Comparison of ENCODE assay signal across 8 cellular contexts in the genomic region with DNA sequence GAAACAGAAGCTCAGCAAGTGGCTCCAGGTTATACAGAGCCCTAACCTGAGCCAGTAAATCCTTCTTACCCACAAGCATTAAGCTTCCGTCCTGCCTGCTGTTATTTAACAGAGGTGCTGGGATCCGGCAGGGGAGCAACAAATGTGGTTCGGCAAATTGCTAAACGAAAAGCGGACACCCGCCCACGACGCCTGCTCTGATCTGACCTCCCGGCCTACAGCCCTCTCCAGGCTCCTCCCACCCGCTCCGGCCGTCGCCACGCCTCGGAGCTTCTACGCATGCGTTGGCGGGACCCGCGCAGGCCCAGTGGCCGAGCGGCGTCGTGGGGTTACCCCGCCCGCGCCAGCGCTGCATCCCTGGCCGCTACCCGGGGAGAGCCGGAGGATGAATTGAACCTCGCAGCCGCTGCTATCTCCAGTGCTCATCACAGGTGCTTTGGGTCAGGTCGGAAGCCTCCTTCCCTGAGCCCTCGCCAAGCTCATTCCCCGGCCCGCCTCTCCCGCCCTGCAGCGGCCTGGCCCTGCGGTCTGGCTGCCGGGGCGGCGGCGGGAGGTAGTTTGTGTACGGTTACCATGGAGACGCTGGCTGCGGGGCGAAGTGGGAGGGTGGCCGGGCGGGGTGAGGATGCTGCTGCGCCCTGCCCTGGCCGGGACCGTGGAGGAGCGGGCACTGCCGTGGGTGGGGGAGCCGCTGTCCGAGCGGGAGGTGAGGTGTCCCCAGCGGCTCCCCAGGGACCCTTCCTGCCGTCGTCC. TPM values are rescaled to one million over a fixed set of nuclear protein-coding genes. Genes with fewer than 3 reads are reported as not detected.
DNase-seq lines count a peak whose midpoint lies in the region; ATAC-seq and TF ChIP-seq lines count a peak whose summit lies in the region.

Gene ARMC2 (plus strand): TSS at position 307 of the 753 bp plus-strand sequence. CDS start 5,846 bp downstream, outside the sequence.

- peak within 1 kb of the TSS; percentile 72 to 93 (median 85) for H3K27ac Mint-ChIP-seq in naive thymus-derived CD4-positive, alpha-beta T cell
- peak within 1 kb of the TSS; percentile 75 for H3K27ac Mint-ChIP-seq in stimulated activated memory B cell treated with anti-CD40 and anti-IgM and Interleukin-4, amounts not matched to agents 10 μg/mL and 1 μg/mL and 100 μg/mL, for 72 hours

- ATAC-seq in GM21786 (IDR thresholded peaks at IDR 0.05; ENCODE audit: unreplicated experiment), result peak; percentile 96
- peak; percentile 94 for ATAC-seq in naive thymus-derived CD4-positive, alpha-beta T cell
- ATAC-seq in stimulated activated memory B cell treated with anti-CD40 and anti-IgM and Interleukin-4, amounts not matched to agents 10 μg/mL and 1 μg/mL and 100 μg/mL, for 72 hours, result peak; percentile 98

- TF ChIP-seq CTCF in KMS-11 (conservative IDR thresholded peaks at IDR 0.05; ENCODE audit: low read depth, low read length), result no peak
- TF ChIP-seq CTCF in Peyer's patch (IDR thresholded peaks at IDR 0.05), result no peak
- no peak for TF ChIP-seq CTCF in fibroblast of mammary gland (conservative IDR thresholded peaks at IDR 0.05; ENCODE audit: control insufficient read depth, insufficient read depth, low read depth, low read length)

- no peak within 1 kb of the TSS for H3K4me3 ChIP-seq in KMS-11 (IDR thresholded peaks at IDR 0.05; ENCODE audit: insufficient read depth, low read depth, low read length)
- peak within 1 kb of the TSS; percentile 47 to 78 (median 68) for H3K4me3 ChIP-seq in Peyer's patch
- peak within 1 kb of the TSS; percentile 81 for H3K4me3 ChIP-seq in fibroblast of mammary gland (ENCODE audit: control insufficient read depth, low read depth, low read length)
- peak within 1 kb of the TSS; percentile 90 for H3K4me3 ChIP-seq in naive thymus-derived CD4-positive, alpha-beta T cell (ENCODE audit: low read length)

- H3K9me3 Mint-ChIP-seq in naive thymus-derived CD4-positive, alpha-beta T cell, result no peaks in the 10 kb centered on the region
- no peaks in the 10 kb centered on the region for H3K9me3 Mint-ChIP-seq in stimulated activated memory B cell treated with anti-CD40 and anti-IgM and Interleukin-4, amounts not matched to agents 10 μg/mL and 1 μg/mL and 100 μg/mL, for 72 hours

- POLR2A ChIA-PET in naive thymus-derived CD4-positive, alpha-beta T cell (lab: Charles Lee), result interaction anchor here (0.6 to 3.4 kb wide), 11 partner anchors 9 to 290 kb away, joined by 3 to 9 read pairs (median 4); partner anchors contain the start of gene SESN1

- intact Hi-C loops in naive thymus-derived CD4-positive, alpha-beta T cell (cut with micrococcal nuclease), result loop anchor here (1.0 to 10.0 kb wide), 18 partner anchors 13 to 1969 kb away; partner anchors contain the start of genes SNX3 (in 2 of the 2), AFG1L (in 1 of the 2), CD164 (in 1 of the 2) and CDK19 (in 1 of the 2)

- no peaks in the 10 kb centered on the region for H3K36me3 Mint-ChIP-seq in naive thymus-derived CD4-positive, alpha-beta T cell
- no peaks in the 10 kb centered on the region for H3K36me3 Mint-ChIP-seq in stimulated activated memory B cell treated with anti-CD40 and anti-IgM and Interleukin-4, amounts not matched to agents 10 μg/mL and 1 μg/mL and 100 μg/mL, for 72 hours

- peak; percentile 43 to 52 for TF ChIP-seq POLR2A in Peyer's patch (IDR thresholded peaks at IDR 0.05)

- H3K27ac ChIP-seq in KMS-11 (peak within 1 kb of the TSS; percentile 35; the same call in 1 of the 2 replicates), Peyer's patch (peak within 1 kb of the TSS; percentile 52 to 82 (median 79))
- H3K27ac ChIP-seq in naive thymus-derived CD4-positive, alpha-beta T cell (ENCODE audit: low read depth, low read length), result peak within 1 kb of the TSS; percentile 69

- peak within 1 kb of the TSS; percentile 76 for H2AFZ ChIP-seq in KMS-11 (ENCODE audit: low read depth)

- peaks cover 11 to 39% (median 29%) of the 10 kb centered on the region in 7 donors for H3K4me1 Mint-ChIP-seq in naive thymus-derived CD4-positive, alpha-beta T cell
- peaks cover 15% of the 10 kb centered on the region for H3K4me1 Mint-ChIP-seq in stimulated activated memory B cell treated with anti-CD40 and anti-IgM and Interleukin-4, amounts not matched to agents 10 μg/mL and 1 μg/mL and 100 μg/mL, for 72 hours

- H3K27me3 ChIP-seq in KMS-11 (ENCODE audit: insufficient read depth, low read depth), result no peaks in the 10 kb centered on the region
- H3K27me3 ChIP-seq in Peyer's patch, result no peaks in the 10 kb centered on the region
- H3K27me3 ChIP-seq in naive thymus-derived CD4-positive, alpha-beta T cell (ENCODE audit: control insufficient read depth in 2 of 2, insufficient read depth in 2 of 2, low read length in 2 of 2), result no peaks in the 10 kb centered on the region

- DNase-seq in DMS53 treated with DMSO at 0.1 percent for 48 hours (lab: John Stamatoyannopoulos, UW; ENCODE audit: unreplicated experiment) (peak; percentile 69), Peyer's patch (peak; percentile 85 to 97 (median 96)), fibroblast of mammary gland (ENCODE audit: low read depth) (peak; percentile 83)
- peak; percentile 68 to 81 for DNase-seq in activated T-helper 1 cell treated with anti-CD3 and anti-CD28 coated beads, Interleukin-2, amount 50 U/mL, for 16 hours (ENCODE audit: low read depth in 1 of 2, low spot score in 1 of 2)
- DNase-seq in naive thymus-derived CD4-positive, alpha-beta T cell, result peak; percentile 72 to 95 (median 79)

- H4K20me1 ChIP-seq in KMS-11 (ENCODE audit: insufficient read depth), result no peaks in the 10 kb centered on the region

- no peaks in the 10 kb centered on the region for H3K9me3 ChIP-seq in Peyer's patch
- no peaks in the 10 kb centered on the region for H3K9me3 ChIP-seq in naive thymus-derived CD4-positive, alpha-beta T cell (ENCODE audit: control insufficient read depth in 2 of 3, low read length in 3 of 3)

- CTCF ChIA-PET in naive thymus-derived CD4-positive, alpha-beta T cell (lab: Charles Lee), result interaction anchor here (0.8 kb wide), 1 partner anchor 8 kb away, joined by 3 read pairs; no protein-coding TSS in a partner anchor

- H3K4me2 ChIP-seq in KMS-11, result peak within 1 kb of the TSS; percentile 84

- H3K4me3 Mint-ChIP-seq in naive thymus-derived CD4-positive, alpha-beta T cell, result peak within 1 kb of the TSS; percentile 75 to 93 (median 88)
- H3K4me3 Mint-ChIP-seq in stimulated activated memory B cell treated with anti-CD40 and anti-IgM and Interleukin-4, amounts not matched to agents 10 μg/mL and 1 μg/mL and 100 μg/mL, for 72 hours, result peak within 1 kb of the TSS; percentile 83

- H3K36me3 ChIP-seq in KMS-11 (ENCODE audit: insufficient read depth) (no peaks in the 10 kb centered on the region), Peyer's patch (no peaks in the 10 kb centered on the region)
- H3K36me3 ChIP-seq in naive thymus-derived CD4-positive, alpha-beta T cell (ENCODE audit: control insufficient read depth in 2 of 3, insufficient read depth in 3 of 3, low read length in 3 of 3), result no peaks in the 10 kb centered on the region

- H3K79me2 ChIP-seq in KMS-11 (ENCODE audit: insufficient read depth, low read depth), result no peaks in the 10 kb centered on the region

- H3K9ac ChIP-seq in KMS-11, result peak within 1 kb of the TSS; percentile 49

- H3K4me1 ChIP-seq in KMS-11 (ENCODE audit: low read depth, poor library complexity, severe bottlenecking) (peaks cover 5% of the 10 kb centered on the region), Peyer's patch (peaks cover 0 to 14% (median 0%) of the 10 kb centered on the region in 4 donors)
- H3K4me1 ChIP-seq in naive thymus-derived CD4-positive, alpha-beta T cell (ENCODE audit: control insufficient read depth in 2 of 2, insufficient read depth in 2 of 2, low read length in 2 of 2), result peaks cover 6 to 13% of the 10 kb centered on the region in 2 donors

- peaks cover 0 to 36% (median 0%) of the 10 kb centered on the region in 5 donors for H3K27me3 Mint-ChIP-seq in naive thymus-derived CD4-positive, alpha-beta T cell
- no peaks in the 10 kb centered on the region for H3K27me3 Mint-ChIP-seq in stimulated activated memory B cell treated with anti-CD40 and anti-IgM and Interleukin-4, amounts not matched to agents 10 μg/mL and 1 μg/mL and 100 μg/mL, for 72 hours

RNA-seq across cellular contexts. Expression of gene ARMC2, which starts in this region (rescaled TPM):
- 10 to 100 TPM in 1 of 4 donors, 1 to 10 TPM in 2, under 1 TPM in 1; 0.53 to 29.7 (median 4.4) TPM for total RNA-seq in Peyer's patch
- total RNA-seq in naive thymus-derived CD4-positive, alpha-beta T cell, result 10 to 100 TPM in 2 of 5 experiments, 1 to 10 TPM in 3; 6.2 to 12.7 (median 7.9) TPM
- polyA plus RNA-seq in naive thymus-derived CD4-positive, alpha-beta T cell, result 1 to 10 TPM; 3.6 to 5.4 TPM
